Comparison of ENCODE assay signal across 1 cellular context in genomic region chr7:133936074-133936473, GRCh38.
TF ChIP-seq lines count a peak whose summit lies in the region.

No MANE protein-coding gene starts in this region.

TF ChIP-seq in WTC11, 78 proteins besides CTCF, POLR2A, EP300 and RAD21 (continued from another document):
- no peak for TF ChIP-seq ZNF281 (CRISPR knock-in tag; IDR thresholded peaks at IDR 0.05)
- TF ChIP-seq FOXJ3 (CRISPR knock-in tag; IDR thresholded peaks at IDR 0.05; ENCODE audit: borderline replicate concordance) = no peak
- TF ChIP-seq ZNF425 (CRISPR knock-in tag; conservative IDR thresholded peaks at IDR 0.05) = no peak
- no peak for TF ChIP-seq ZNF121 (CRISPR knock-in tag; IDR thresholded peaks at IDR 0.05)
- TF ChIP-seq MAX (CRISPR knock-in tag; IDR thresholded peaks at IDR 0.05) = no peak
- TF ChIP-seq ZNF671 (CRISPR knock-in tag; IDR thresholded peaks at IDR 0.05) = no peak
- no peak for TF ChIP-seq KAT7 (CRISPR knock-in tag; IDR thresholded peaks at IDR 0.05; ENCODE audit: borderline replicate concordance)
- TF ChIP-seq GABPB1 (CRISPR knock-in tag; IDR thresholded peaks at IDR 0.05) = no peak
TF ChIP-seq in WTC11: peak in this region for 0.
